ENCODE assay signal across 2 cellular contexts in genomic region chr17:75576661-75577060, GRCh38.
A peak's percentile ranks its signal among the peaks of the same experiment; 100 is the strongest.
TF ChIP-seq lines count a peak whose summit lies in the region.

No MANE protein-coding gene starts in this region.

TF ChIP-seq in K562, 482 proteins besides CTCF, POLR2A, EP300 and RAD21:
- TF ChIP-seq CBX3 (IDR thresholded peaks at IDR 0.05; ENCODE audit: borderline replicate concordance in 1 of 2, low read length in 2 of 2) (no peak), ZNF253 (CRISPR knock-in tag; conservative IDR thresholded peaks at IDR 0.05) (no peak), ATF3 (IDR thresholded peaks at IDR 0.05) (peak; percentile 21; the same call in 1 of the 2 replicates), ATF3 (CRISPR knock-in tag; conservative IDR thresholded peaks at IDR 0.05) (no peak)

TF ChIP-seq in HepG2, 621 proteins besides CTCF, POLR2A, EP300 and RAD21 (continues in another document):
- TF ChIP-seq THAP11 (CRISPR knock-in tag; IDR thresholded peaks at IDR 0.05) (peak; percentile 53; the same call in 1 of the 2 replicates), THAP7 (CRISPR knock-in tag; IDR thresholded peaks at IDR 0.05) (no peak), FOXA1 (IDR thresholded peaks at IDR 0.05) (no peak), FOXA1 (CRISPR knock-in tag; IDR thresholded peaks at IDR 0.05) (peak; percentile 54; the same call in 1 of the 2 replicates), FOXA3 (CRISPR knock-in tag; IDR thresholded peaks at IDR 0.05) (peak; percentile 67), NR1H2 (CRISPR knock-in tag; IDR thresholded peaks at IDR 0.05; ENCODE audit: borderline replicate concordance, low read depth) (no peak), HHEX (CRISPR knock-in tag; IDR thresholded peaks at IDR 0.05) (no peak), HMG20A (CRISPR knock-in tag; IDR thresholded peaks at IDR 0.05; ENCODE audit: borderline replicate concordance) (peak; percentile 73; the same call in 1 of the 2 replicates), ARNT (IDR thresholded peaks at IDR 0.05) (no peak), DMAP1 (CRISPR knock-in tag; IDR thresholded peaks at IDR 0.05) (no peak), ZNF615 (CRISPR knock-in tag; IDR thresholded peaks at IDR 0.05; ENCODE audit: borderline replicate concordance) (no peak), TCF7 (IDR thresholded peaks at IDR 0.05; ENCODE audit: low read depth) (peak; percentile 83), ATF4 (CRISPR knock-in tag; IDR thresholded peaks at IDR 0.05) (peak in 1 of 2 experiments; percentile 83; a peak in 2 of 4 replicates), ZNF10 (CRISPR knock-in tag; IDR thresholded peaks at IDR 0.05; ENCODE audit: borderline replicate concordance, low read depth) (no peak), HNF4A (CRISPR knock-in tag; IDR thresholded peaks at IDR 0.05) (peak; percentile 95), SMAD3 (CRISPR knock-in tag; IDR thresholded peaks at IDR 0.05) (0 out of 2 replicates have a peak, but pooled peaks have one; percentile 38), ZNF546 (CRISPR knock-in tag; conservative IDR thresholded peaks at IDR 0.05) (no peak), SMYD3 (CRISPR knock-in tag; IDR thresholded peaks at IDR 0.05) (no peak), ZNF24 (IDR thresholded peaks at IDR 0.05) (no peak), MTA3 (CRISPR knock-in tag; IDR thresholded peaks at IDR 0.05) (no peak), KLF13 (CRISPR knock-in tag; IDR thresholded peaks at IDR 0.05) (no peak), PAXIP1 (CRISPR knock-in tag; conservative IDR thresholded peaks at IDR 0.05) (peak; percentile 85), TP53 (CRISPR knock-in tag; conservative IDR thresholded peaks at IDR 0.05) (no peak), ZBTB25 (CRISPR knock-in tag; IDR thresholded peaks at IDR 0.05) (0 out of 2 replicates have a peak, but pooled peaks have one; percentile 29), TBX2 (CRISPR knock-in tag; IDR thresholded peaks at IDR 0.05; ENCODE audit: borderline replicate concordance) (peak; percentile 31; the same call in 1 of the 2 replicates), DBP (CRISPR knock-in tag; IDR thresholded peaks at IDR 0.05; ENCODE audit: not compliant biosample characterization) (no peak), RAD51 (IDR thresholded peaks at IDR 0.05; ENCODE audit: borderline replicate concordance) (no peak), E2F2 (CRISPR knock-in tag; IDR thresholded peaks at IDR 0.05; ENCODE audit: borderline replicate concordance) (no peak), ZNF331 (CRISPR knock-in tag; IDR thresholded peaks at IDR 0.05) (peak; percentile 72; the same call in 1 of the 2 replicates), RXRB (CRISPR knock-in tag; IDR thresholded peaks at IDR 0.05; ENCODE audit: borderline replicate concordance) (peak; percentile 82), ZNF703 (CRISPR knock-in tag; IDR thresholded peaks at IDR 0.05; ENCODE audit: borderline replicate concordance) (no peak), KLF12 (CRISPR knock-in tag; IDR thresholded peaks at IDR 0.05; ENCODE audit: borderline replicate concordance) (no peak), KAT7 (CRISPR knock-in tag; IDR thresholded peaks at IDR 0.05; ENCODE audit: borderline replicate concordance) (0 out of 2 replicates have a peak, but pooled peaks have one; percentile 8), SRSF1 (optimal IDR thresholded peaks at IDR 0.05; ENCODE audit: low read depth, low read length) (no peak), ZSCAN31 (CRISPR knock-in tag; IDR thresholded peaks at IDR 0.05; ENCODE audit: low read depth) (no peak), NFE2L2 (IDR thresholded peaks at IDR 0.05; ENCODE audit: low read length) (no peak), KAT8 (CRISPR knock-in tag; IDR thresholded peaks at IDR 0.05) (peak; percentile 52; the same call in 1 of the 2 replicates), HOXA5 (CRISPR knock-in tag; IDR thresholded peaks at IDR 0.05) (peak; percentile 49; the same call in 1 of the 2 replicates), ZNF589 (CRISPR knock-in tag; conservative IDR thresholded peaks at IDR 0.05) (no peak), RNF219 (CRISPR knock-in tag; IDR thresholded peaks at IDR 0.05) (no peak), PHF21A (CRISPR knock-in tag; IDR thresholded peaks at IDR 0.05) (peak; percentile 42; the same call in 1 of the 2 replicates), ATM (IDR thresholded peaks at IDR 0.05; ENCODE audit: borderline replicate concordance) (no peak), HMGXB3 (CRISPR knock-in tag; IDR thresholded peaks at IDR 0.05; ENCODE audit: borderline replicate concordance) (peak; percentile 50; the same call in 1 of the 2 replicates), RARA (CRISPR knock-in tag; IDR thresholded peaks at IDR 0.05) (peak; percentile 72), TARDBP (CRISPR knock-in tag; IDR thresholded peaks at IDR 0.05) (peak; percentile 50; the same call in 1 of the 2 replicates), GATAD2A (CRISPR knock-in tag; IDR thresholded peaks at IDR 0.05) (peak; percentile 92), ZBTB33 (CRISPR knock-in tag; IDR thresholded peaks at IDR 0.05) (peak; percentile 57)
